In the genomic region with DNA sequence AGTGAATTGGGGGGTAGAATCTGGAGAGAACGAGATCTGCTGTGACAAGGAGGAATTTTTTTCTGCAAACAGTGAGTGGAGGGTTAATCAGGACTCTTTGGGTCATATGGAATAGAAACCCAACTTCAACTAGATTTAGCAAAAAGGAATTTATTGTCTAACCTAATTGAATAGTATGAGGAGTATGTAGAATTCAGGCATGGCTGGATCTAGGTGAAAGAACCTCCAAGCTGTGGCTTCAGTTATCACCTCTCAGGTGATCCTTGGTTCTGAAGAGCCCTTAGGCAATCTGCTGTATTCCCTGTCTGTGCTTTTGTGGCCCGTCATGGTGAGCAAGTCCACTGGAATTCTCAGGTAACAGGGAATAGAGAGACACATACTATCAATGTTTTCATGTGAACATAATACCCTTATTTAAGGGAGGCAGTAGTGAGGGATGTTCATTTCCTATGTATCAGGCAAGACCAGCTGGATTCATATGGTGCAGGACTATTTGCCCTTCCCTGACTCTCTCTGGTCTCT, we compare ENCODE assay signal across 15 cellular contexts.
DNase-seq lines count a peak whose midpoint lies in the region; TF ChIP-seq lines count a peak whose summit lies in the region.
"Had no signal": no experiment of that assay in that cellular context is flagged by ENCODE, and none has a peak within 500 bp of the region (broad histone marks: within the 10 kb centered on the region; RNA-seq: fewer than 3 reads in every experiment).

No MANE protein-coding gene starts in this region.

- peak overlapping the region; percentile 10 for H3K9ac ChIP-seq in rectal smooth muscle tissue (ENCODE audit: low read length)

- no peaks in the 10 kb centered on the region for H3K36me3 ChIP-seq in rectal smooth muscle tissue (ENCODE audit: control insufficient read depth, insufficient read depth, low read length)
- H3K36me3 ChIP-seq: BE2C, HAP-1 had no signal

- no peak for TF ChIP-seq CTCF in epithelial cell of esophagus (IDR thresholded peaks at IDR 0.05; ENCODE audit: insufficient read depth, low read depth, low read length, missing control alignments)

- H3K27ac ChIP-seq in rectal smooth muscle tissue (ENCODE audit: low read depth, low read length): no peak overlapping the region
- H3K27ac ChIP-seq: A549, C4-2B, HL-60 had no signal

- no peaks in the 10 kb centered on the region for H3K4me1 ChIP-seq in rectal smooth muscle tissue (ENCODE audit: control insufficient read depth, insufficient read depth, low read length)
- H3K4me1 ChIP-seq: A549, BE2C, HAP-1 had no signal

- DNase-seq in HPDE6-E6E7 (ENCODE audit: extremely low spot score) (peak; percentile 11), NCI-H146 treated with DMSO at 0.1 percent for 48 hours (lab: John Stamatoyannopoulos, UW; ENCODE audit: unreplicated experiment) (peak; percentile 51), epithelial cell of esophagus (ENCODE audit: low read depth) (peak; percentile 74), dedifferentiated amniotic fluid mesenchymal stem cell (ENCODE audit: extremely low spot score) (no peak), DMS79 treated with DMSO at 0.1 percent for 48 hours (lab: John Stamatoyannopoulos, UW) (no peak)
- DNase-seq: BE2C; CD8-positive, alpha-beta T cell; COR-L47; GF-D8; IMR-90 had no signal

- H3K4me3 ChIP-seq in epithelial cell of esophagus (ENCODE audit: low read length) (no peak overlapping the region), rectal smooth muscle tissue (ENCODE audit: low read length) (no peak overlapping the region)
- H3K4me3 ChIP-seq: A549, HAP-1 had no signal

- H3K27me3 ChIP-seq in rectal smooth muscle tissue (ENCODE audit: control insufficient read depth, insufficient read depth, low read length): no peaks in the 10 kb centered on the region
- H3K27me3 ChIP-seq: BE2C had no signal

Comparison
In these comparisons a context has a peak if more than half of its experiments do, and no peak if none do; other contexts are left out.
1. DNase-seq: peak in HPDE6-E6E7 (single experiment), NCI-H146 treated with DMSO at 0.1 percent for 48 hours (single experiment) and epithelial cell of esophagus (single experiment); none in dedifferentiated amniotic fluid mesenchymal stem cell (single experiment) and DMS79 treated with DMSO at 0.1 percent for 48 hours (single experiment).